In the genomic region with DNA sequence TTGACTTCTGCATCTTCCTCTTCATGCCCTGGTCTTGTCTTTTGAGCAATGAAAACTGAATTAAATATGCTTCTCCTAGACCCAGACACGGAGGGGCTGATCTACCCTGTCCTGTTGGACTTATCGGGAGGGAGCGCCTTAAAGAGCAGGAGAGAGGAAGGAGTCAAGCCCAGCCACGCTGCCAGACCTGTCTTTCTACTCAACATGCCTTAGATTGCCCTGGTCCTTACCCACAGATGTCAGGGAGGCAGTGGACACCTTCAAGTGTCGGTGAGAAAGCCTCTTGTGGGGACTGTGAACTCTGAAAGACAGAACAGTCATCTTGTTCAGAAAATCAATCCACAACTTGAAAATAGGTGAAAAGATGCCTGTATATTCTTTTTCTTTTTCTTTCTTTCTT, we compare ENCODE assay signal across 26 cellular contexts.
"Had no signal": no experiment of that assay in that cellular context is flagged by ENCODE, and none has a peak within 500 bp of the region (broad histone marks: within the 10 kb centered on the region; RNA-seq: fewer than 3 reads in every experiment).

No MANE protein-coding gene starts in this region.

- H3K36me3 Mint-ChIP-seq: activated naive CD8-positive, alpha-beta T cell treated with anti-CD3 and anti-CD28 coated beads, Interleukin-2, amount 10 ng/mL, durations not matched to agents 7 days and 5 days; immature natural killer cell; natural killer cell treated with Interleukin-12 subunit alpha and Interleukin-12 subunit beta and Interleukin-15 and Interleukin-18, amount 100 ng/mL, for 72 hours had no signal

- H3K27ac Mint-ChIP-seq: activated naive CD4-positive, alpha-beta T cell treated with anti-CD3 and anti-CD28 coated beads for 36 hours; activated naive CD8-positive, alpha-beta T cell treated with anti-CD3 and anti-CD28 coated beads, Interleukin-2, amount 10 ng/mL, durations not matched to agents 7 days and 5 days; activated T-cell treated with anti-CD3 and anti-CD28 coated beads, Interleukin-2, amount 50 U/mL, for 72 hours; immature natural killer cell; natural killer cell treated with Interleukin-12 subunit alpha and Interleukin-12 subunit beta and Interleukin-15 and Interleukin-18, amount 100 ng/mL, for 72 hours; stimulated activated naive CD8-positive, alpha-beta T cell treated with anti-CD3 and anti-CD28 coated beads, Interleukin-15, Interleukin-2, amounts not matched to agents 100 ng/mL and 50 ng/mL, for 24 hours had no signal

- ATAC-seq: foreskin keratinocyte; left ventricle myocardium superior; natural killer cell treated with Interleukin-12 subunit alpha and Interleukin-12 subunit beta and Interleukin-15 and Interleukin-18, amount 100 ng/mL, for 72 hours; pancreas; psoas muscle had no signal

- H3K9me3 Mint-ChIP-seq: activated naive CD4-positive, alpha-beta T cell treated with anti-CD3 and anti-CD28 coated beads for 36 hours; activated naive CD8-positive, alpha-beta T cell treated with anti-CD3 and anti-CD28 coated beads, Interleukin-2, amount 10 ng/mL, durations not matched to agents 7 days and 5 days; activated T-cell treated with anti-CD3 and anti-CD28 coated beads, Interleukin-2, amount 50 U/mL, for 72 hours; immature natural killer cell; natural killer cell treated with Interleukin-12 subunit alpha and Interleukin-12 subunit beta and Interleukin-15 and Interleukin-18, amount 100 ng/mL, for 72 hours; stimulated activated naive CD8-positive, alpha-beta T cell treated with anti-CD3 and anti-CD28 coated beads, Interleukin-15, Interleukin-2, amounts not matched to agents 100 ng/mL and 50 ng/mL, for 24 hours had no signal

- DNase-seq: activated CD4-positive, alpha-beta T cell treated with anti-CD3 and anti-CD28 coated beads for 1 hour; activated CD4-positive, alpha-beta T cell treated with anti-CD3 and anti-CD28 coated beads, Interleukin-2, amount 50 U/mL, for 1 hour; activated effector memory CD4-positive, alpha-beta T cell treated with Interleukin-2 at 50 U/mL for 16 hours; activated naive CD4-positive, alpha-beta T cell treated with anti-CD3 and anti-CD28 coated beads for 36 hours; activated naive CD8-positive, alpha-beta T cell treated with anti-CD3 and anti-CD28 coated beads, Interleukin-2, amount 10 ng/mL, durations not matched to agents 7 days and 5 days; activated T-cell treated with anti-CD3 and anti-CD28 coated beads, Interleukin-2, amount 50 U/mL, for 72 hours; amniotic stem cell; cerebellar nuclear complex; foreskin keratinocyte; immature natural killer cell; left ventricle myocardium superior; mammary epithelial cell; midbrain; pancreas; psoas muscle; stimulated activated CD4-positive, alpha-beta T cell treated with anti-CD3 and anti-CD28 coated beads, Interleukin-4, amount 100 ng/mL, for 24 hours; substantia nigra; SW 1271 had no signal

- H3K4me3 Mint-ChIP-seq: activated naive CD4-positive, alpha-beta T cell treated with anti-CD3 and anti-CD28 coated beads for 36 hours; activated naive CD8-positive, alpha-beta T cell treated with anti-CD3 and anti-CD28 coated beads, Interleukin-2, amount 10 ng/mL, durations not matched to agents 7 days and 5 days; activated T-cell treated with anti-CD3 and anti-CD28 coated beads, Interleukin-2, amount 50 U/mL, for 72 hours; immature natural killer cell; natural killer cell treated with Interleukin-12 subunit alpha and Interleukin-12 subunit beta and Interleukin-15 and Interleukin-18, amount 100 ng/mL, for 72 hours; stimulated activated naive CD8-positive, alpha-beta T cell treated with anti-CD3 and anti-CD28 coated beads, Interleukin-15, Interleukin-2, amounts not matched to agents 100 ng/mL and 50 ng/mL, for 24 hours had no signal

- H3K79me2 ChIP-seq: hepatocyte had no signal

- H3K4me3 ChIP-seq: hepatocyte, pancreas, psoas muscle, right atrium auricular region, SK-N-MC, tibial nerve had no signal

- H3K4me1 Mint-ChIP-seq: immature natural killer cell had no signal

- H3K36me3 ChIP-seq: neutrophil, pancreas, right atrium auricular region, tibial nerve had no signal

- H3K27ac ChIP-seq: foreskin keratinocyte, hepatocyte, neutrophil, pancreas, psoas muscle, right atrium auricular region, SK-N-MC, tibial nerve, VCaP had no signal

- H3K9me3 ChIP-seq: neutrophil, pancreas, psoas muscle, right atrium auricular region, tibial nerve had no signal

- H2AFZ ChIP-seq: hepatocyte had no signal

- H3K4me2 ChIP-seq: hepatocyte had no signal

- H3K27me3 Mint-ChIP-seq: stimulated activated naive CD8-positive, alpha-beta T cell treated with anti-CD3 and anti-CD28 coated beads, Interleukin-15, Interleukin-2, amounts not matched to agents 100 ng/mL and 50 ng/mL, for 24 hours had no signal

- H3K27me3 ChIP-seq: foreskin keratinocyte, hepatocyte, neutrophil, pancreas, right atrium auricular region, tibial nerve had no signal

- H3K4me1 ChIP-seq: foreskin keratinocyte, pancreas, psoas muscle, right atrium auricular region, tibial nerve had no signal
